11 cellular contexts compared by ENCODE assay signal in the genomic region with DNA sequence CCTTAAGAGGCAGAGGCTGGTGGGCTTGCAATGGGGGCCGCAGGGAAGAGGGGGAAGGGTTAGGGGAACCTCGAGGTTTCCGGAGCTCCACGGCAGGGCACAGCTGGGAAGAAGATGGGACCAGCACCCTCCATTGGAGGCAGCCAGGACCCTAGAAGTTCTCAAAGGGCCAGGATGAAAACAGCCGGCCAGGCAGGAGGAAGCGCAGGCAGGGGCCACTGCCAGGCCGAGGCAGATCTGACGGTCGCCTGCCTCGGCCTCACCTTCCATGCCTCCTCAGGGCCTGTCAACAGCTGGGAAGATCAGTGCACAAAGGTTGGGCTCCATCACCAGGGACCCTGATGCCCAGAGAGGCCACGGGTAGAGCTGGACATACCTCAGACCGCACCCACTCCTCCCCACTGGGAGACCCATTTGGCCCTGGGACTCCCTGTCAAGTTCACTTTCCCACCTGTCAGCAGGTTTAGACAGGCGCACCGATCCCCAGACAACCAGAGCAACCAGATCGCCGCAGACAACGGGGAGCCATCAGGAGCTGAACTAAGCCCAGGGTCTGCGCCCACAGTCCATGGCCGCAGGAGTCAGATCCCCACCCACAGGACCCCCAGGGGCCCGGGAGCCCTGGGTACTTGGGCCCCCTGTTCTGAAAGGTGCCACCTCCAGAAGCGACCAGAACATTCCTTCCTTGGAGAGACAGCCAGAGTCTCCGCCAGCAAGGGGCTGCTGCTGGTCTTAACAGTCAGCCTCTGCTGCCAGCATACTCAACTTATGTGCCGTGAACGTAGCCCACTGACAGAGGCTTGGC. TPM values are rescaled to one million over a fixed set of nuclear protein-coding genes. Genes with fewer than 3 reads are reported as not detected.
DNase-seq lines count a peak whose midpoint lies in the region; ATAC-seq, FAIRE-seq and TF ChIP-seq lines count a peak whose summit lies in the region.
"Had no signal": no experiment of that assay in that cellular context is flagged by ENCODE, and none has a peak within 500 bp of the region (broad histone marks: within the 10 kb centered on the region; RNA-seq: fewer than 3 reads in every experiment).

No MANE protein-coding gene starts in this region.

- peaks cover 0 to 2% (median 0%) of the 10 kb centered on the region in 7 donors for H3K9me3 Mint-ChIP-seq in CD4-positive, CD25-positive, alpha-beta regulatory T cell
- no peaks in the 10 kb centered on the region for H3K9me3 Mint-ChIP-seq in natural killer cell treated with Interleukin-12 subunit alpha and Interleukin-12 subunit beta and Interleukin-15 and Interleukin-18, amount 100 ng/mL, for 72 hours

- H3K4me2 ChIP-seq in Loucy (ENCODE audit: low read depth, low read length, poor library complexity, severe bottlenecking) (peak overlapping the region; percentile 93), GM12878 (ENCODE audit: control insufficient read depth, insufficient read depth) (peak overlapping the region; percentile 95)

- H4K20me1 ChIP-seq in Loucy (ENCODE audit: insufficient read depth, low read length, poor library complexity, severe bottlenecking) = peaks cover 22% of the 10 kb centered on the region
- no peaks in the 10 kb centered on the region for H4K20me1 ChIP-seq in GM12878 (ENCODE audit: control insufficient read depth, insufficient read depth)

- DNase-seq in CD4-positive, CD25-positive, alpha-beta regulatory T cell = no peak
- DNase-seq in GM12878 (ENCODE audit: low read depth, low spot score) = no peak
- no peak for DNase-seq in natural killer cell treated with Interleukin-12 subunit alpha and Interleukin-12 subunit beta and Interleukin-15 and Interleukin-18, amount 100 ng/mL, for 72 hours (ENCODE audit: low spot score)
- DNase-seq: stimulated activated CD4-positive, alpha-beta T cell treated with anti-CD3 and anti-CD28 coated beads, Interleukin-12 subunit alpha, Interleukin-12 subunit beta, amount 100 ng/mL, for 4 hours had no signal

- H3K4me3 Mint-ChIP-seq in CD4-positive, CD25-positive, alpha-beta regulatory T cell = peak overlapping the region; percentile 83 to 89 (median 86)
- H3K4me3 Mint-ChIP-seq in natural killer cell treated with Interleukin-12 subunit alpha and Interleukin-12 subunit beta and Interleukin-15 and Interleukin-18, amount 100 ng/mL, for 72 hours = peak overlapping the region; percentile 84

- POLR2A ChIA-PET in GM12878 (lab: Charles Lee) = no interaction called here

- H2AFZ ChIP-seq in Loucy (ENCODE audit: low read length) = no peak overlapping the region
- H2AFZ ChIP-seq in GM12878 (ENCODE audit: control insufficient read depth, low read depth, low read length) = no peak overlapping the region

- H3K79me2 ChIP-seq in Loucy (ENCODE audit: insufficient read depth, low read length) = peaks cover 54% of the 10 kb centered on the region
- H3K79me2 ChIP-seq in GM12878 (ENCODE audit: control insufficient read depth, insufficient read depth, low read length) = peaks cover 33% of the 10 kb centered on the region

- peak overlapping the region in 1 of 3 donors; percentile 73 for H3K27ac Mint-ChIP-seq in CD4-positive, CD25-positive, alpha-beta regulatory T cell
- H3K27ac Mint-ChIP-seq in natural killer cell treated with Interleukin-12 subunit alpha and Interleukin-12 subunit beta and Interleukin-15 and Interleukin-18, amount 100 ng/mL, for 72 hours = peak overlapping the region in 1 of 2 donors; percentile 53

- H3K9me2 ChIP-seq in Loucy (replicated peaks; ENCODE audit: low read depth, low read length) = no peaks in the 10 kb centered on the region

- no peaks in the 10 kb centered on the region for H3K9me3 ChIP-seq in CD4-positive, CD25-positive, alpha-beta regulatory T cell (ENCODE audit: control insufficient read depth in 2 of 2, low read length in 2 of 2)
- H3K9me3 ChIP-seq in Loucy (ENCODE audit: insufficient read depth, low read depth, low read length) = no peaks in the 10 kb centered on the region
- H3K9me3 ChIP-seq in GM12878 (replicated peaks; ENCODE audit: control insufficient read depth, insufficient read depth, low read length) = no peaks in the 10 kb centered on the region
- H3K9me3 ChIP-seq: thoracic aorta had no signal

- no peaks in the 10 kb centered on the region for H3F3A ChIP-seq in Loucy (ENCODE audit: low read depth)

- H3K27me3 ChIP-seq in CD4-positive, CD25-positive, alpha-beta regulatory T cell (ENCODE audit: control insufficient read depth, insufficient read depth, low read length) = no peaks in the 10 kb centered on the region
- H3K27me3 ChIP-seq in Loucy (ENCODE audit: insufficient read depth, low read length, poor library complexity, severe bottlenecking) (no peaks in the 10 kb centered on the region), GM12878 (replicated peaks in 1 of 2; ENCODE audit: control insufficient read depth in 2 of 2, insufficient read depth in 2 of 2, low read length in 1 of 2) (no peaks in the 10 kb centered on the region)

- CTCF ChIA-PET in GM12878 (lab: Yijun Ruan, JAX) = interaction anchor here (2.0 kb wide), 1 partner anchor 16 kb away, joined by 6 read pairs; no protein-coding TSS in a partner anchor

- no peaks in the 10 kb centered on the region for H3K27me3 Mint-ChIP-seq in CD4-positive, CD25-positive, alpha-beta regulatory T cell
- no peaks in the 10 kb centered on the region for H3K27me3 Mint-ChIP-seq in natural killer cell treated with Interleukin-12 subunit alpha and Interleukin-12 subunit beta and Interleukin-15 and Interleukin-18, amount 100 ng/mL, for 72 hours

- no TSS peak for BruUV-seq in GM12878 (replicated peaks; lab: Mats Ljungman, UMichigan)

- H3K27ac ChIP-seq in CD4-positive, CD25-positive, alpha-beta regulatory T cell (ENCODE audit: insufficient read depth, low read length, poor library complexity, severe bottlenecking) = no peak overlapping the region
- H3K27ac ChIP-seq in GM12878 (ENCODE audit: control insufficient read depth, insufficient read depth) = no peak overlapping the region
- H3K27ac ChIP-seq: thoracic aorta had no signal

- no peaks in the 10 kb centered on the region for H3K36me3 ChIP-seq in CD4-positive, CD25-positive, alpha-beta regulatory T cell (ENCODE audit: control insufficient read depth, insufficient read depth, low read length)
- H3K36me3 ChIP-seq in Loucy (ENCODE audit: insufficient read depth, low read length) (no peaks in the 10 kb centered on the region; the same call in 1 of the 2 replicates), GM12878 (ENCODE audit: control insufficient read depth in 2 of 2, insufficient read depth in 2 of 2, low read length in 1 of 2) (peaks cover 0 to 7% of the 10 kb centered on the region in 2 experiments; a peak in 2 of 4 replicates)
- H3K36me3 ChIP-seq: thoracic aorta had no signal

- no peak for TF ChIP-seq EP300 in GM12878 (IDR thresholded peaks at IDR 0.05; ENCODE audit: borderline replicate concordance in 1 of 2, control insufficient read depth in 1 of 2, low read depth in 2 of 2, low read length in 2 of 2)

- no peaks in the 10 kb centered on the region for H3K36me3 Mint-ChIP-seq in CD4-positive, CD25-positive, alpha-beta regulatory T cell
- H3K36me3 Mint-ChIP-seq in natural killer cell treated with Interleukin-12 subunit alpha and Interleukin-12 subunit beta and Interleukin-15 and Interleukin-18, amount 100 ng/mL, for 72 hours = no peaks in the 10 kb centered on the region

- ATAC-seq in CD4-positive, CD25-positive, alpha-beta regulatory T cell (ENCODE audit: low read depth in 2 of 2) = no peak
- no peak for ATAC-seq in GM12878
- no peak for ATAC-seq in natural killer cell treated with Interleukin-12 subunit alpha and Interleukin-12 subunit beta and Interleukin-15 and Interleukin-18, amount 100 ng/mL, for 72 hours
- ATAC-seq in GM18907 (IDR thresholded peaks at IDR 0.05; ENCODE audit: unreplicated experiment) = no peak
- no peak for ATAC-seq in GM19397 (IDR thresholded peaks at IDR 0.05; ENCODE audit: unreplicated experiment)
- ATAC-seq in HG02884 (IDR thresholded peaks at IDR 0.05; ENCODE audit: unreplicated experiment) = no peak
- ATAC-seq in HG03025 (IDR thresholded peaks at IDR 0.05; ENCODE audit: low FRiP score, unreplicated experiment) = no peak
- ATAC-seq: Panc1 had no signal

- H3K4me3 ChIP-seq in CD4-positive, CD25-positive, alpha-beta regulatory T cell (ENCODE audit: low read depth, low read length) = no peak overlapping the region
- H3K4me3 ChIP-seq in Loucy (ENCODE audit: low read length, poor library complexity, severe bottlenecking) (peak overlapping the region; percentile 74), GM12878 (peak overlapping the region; percentile 78; the same call in 1 of the 2 replicates)
- H3K4me3 ChIP-seq: thoracic aorta had no signal

- TF ChIP-seq CTCF in Loucy (conservative IDR thresholded peaks at IDR 0.05; ENCODE audit: low read length) = no peak
- TF ChIP-seq CTCF in GM12878 (IDR thresholded peaks at IDR 0.05 in 2 of 3, conservative IDR thresholded peaks at IDR 0.05 in 1 of 3; ENCODE audit: control insufficient read depth in 2 of 3, extremely low read depth in 1 of 3, insufficient read depth in 1 of 3, low read depth in 3 of 3, low read length in 3 of 3) = no peak

- intact Hi-C loops in GM12878 (cut with micrococcal nuclease; ENCODE audit: unreplicated experiment) = loop anchor here (10.0 kb wide), 1 partner anchor 65 kb away; no protein-coding TSS in a partner anchor

- in situ Hi-C loops in GM12878 (cut with MboI) = no loop called here

- SMC1A ChIA-PET in GM12878 (lab: Charles Lee; ENCODE audit: uncharacterized antibody, unreplicated experiment) = interaction anchor here (0.9 kb wide), 1 partner anchor 16 kb away, joined by 3 read pairs; no protein-coding TSS in a partner anchor

- peak overlapping the region; percentile 84 for H3K9ac ChIP-seq in Loucy (ENCODE audit: low read depth, low read length, poor library complexity, severe bottlenecking)
- no peak overlapping the region; the same call in 1 of the 2 replicates for H3K9ac ChIP-seq in GM12878 (ENCODE audit: control insufficient read depth, insufficient read depth, low read length)

- H3K4me1 ChIP-seq in CD4-positive, CD25-positive, alpha-beta regulatory T cell (ENCODE audit: control insufficient read depth, insufficient read depth, low read length, poor library complexity, severe bottlenecking) = peaks cover 20% of the 10 kb centered on the region
- H3K4me1 ChIP-seq in Loucy (ENCODE audit: insufficient read depth, low read length, poor library complexity, severe bottlenecking) = peaks cover 30% of the 10 kb centered on the region
- peaks cover 12% of the 10 kb centered on the region for H3K4me1 ChIP-seq in GM12878 (ENCODE audit: control insufficient read depth, insufficient read depth, low read length)

- WGBS in GM12878 (ENCODE audit: insufficient coverage, insufficient replicate concordance, low lambda C conversion rate, missing lambda C conversion rate) = 93% methylated on average over 24 of the region's 24 CpGs

- RAD21 ChIA-PET in GM12878 (lab: Charles Lee; ENCODE audit: unreplicated experiment) = no interaction called here

- TF ChIP-seq POLR2A in GM12878 (IDR thresholded peaks at IDR 0.05; ENCODE audit: low read depth, low read length) = no peak

- peaks cover 0 to 25% (median 7%) of the 10 kb centered on the region in 4 donors for H3K4me1 Mint-ChIP-seq in CD4-positive, CD25-positive, alpha-beta regulatory T cell
- peaks cover 6 to 11% of the 10 kb centered on the region in 2 donors for H3K4me1 Mint-ChIP-seq in natural killer cell treated with Interleukin-12 subunit alpha and Interleukin-12 subunit beta and Interleukin-15 and Interleukin-18, amount 100 ng/mL, for 72 hours (ENCODE audit: low read depth in 2 of 2)

- TF ChIP-seq RAD21 in GM12878 (IDR thresholded peaks at IDR 0.05; ENCODE audit: insufficient read depth, low read depth, low read length) = no peak

- FAIRE-seq in GM12878 (lab: Jason Lieb, UNC) = no peak

RNA-seq across cellular contexts. Expression of a gene that starts 2.2 kb away (rescaled TPM):
- 10.8 TPM for total RNA-seq in CD4-positive, CD25-positive, alpha-beta regulatory T cell
- 1 to 10 TPM; 4.7 to 6.8 (median 5.0) TPM for polyA plus RNA-seq in CD4-positive, CD25-positive, alpha-beta regulatory T cell
- 66.8 and 69.0 TPM in 2 replicates for total RNA-seq in GM12878 (2013; cell fraction: nucleolus; rRNA removed)
- 14.7 and 18.4 TPM in 2 replicates for total RNA-seq in GM12878 (2014; rRNA removed)
- 5.5 and 6.1 TPM in 2 replicates for total RNA-seq in GM12878 (2014; rRNA removed; fragmentation: Illumina TruSeq; extraction: Trizol)
- total RNA-seq in GM12878 (2021) = 43.8 and 49.7 TPM in 2 replicates
- 3.7 TPM for polyA plus RNA-seq in GM12878 (2011; ENCODE audit: low read depth)
- polyA plus RNA-seq in GM12878 (2011; rRNA removed) = 1.9 and 5.6 TPM in 2 replicates
- polyA plus RNA-seq in GM12878 (2011; cell fraction: cytosol; rRNA removed) = 10.4 and 16.7 TPM in 2 replicates
- polyA plus RNA-seq in GM12878 (2011; cell fraction: nucleus; rRNA removed) = 36.7 and 53.6 TPM in 2 replicates
- 12.3 and 13.1 TPM in 2 replicates for polyA plus RNA-seq in GM12878 (2012)
- polyA plus RNA-seq in GM12878 (2014; fragmentation: Illumina TruSeq; extraction: Trizol) = 1.6 and 3.5 TPM in 2 replicates
- 1 to 10 TPM in 1 of 2 experiments, under 1 TPM in 1; 0.42 to 1.5 TPM for polyA plus RNA-seq in GM12878 (2014; fragmentation: Nextera tagmentation; extraction: Ambion mirVana)
- 23.8 and 29.8 TPM in 2 replicates for polyA plus RNA-seq in GM12878 (2014; rRNA removed)
- 10 to 100 TPM; 40.3 to 42.0 TPM for polyA plus RNA-seq in GM12878 (2016; fragmentation: Nextera tagmentation; extraction: Ambion mirVana)
- polyA minus RNA-seq in GM12878 (2011; rRNA and poly(A)+ RNA removed) = 16.2 and 21.9 TPM in 2 replicates
- polyA minus RNA-seq in GM12878 (2011; cell fraction: cytosol; rRNA and poly(A)+ RNA removed) = 9.0 and 10.3 TPM in 2 replicates
- polyA minus RNA-seq in GM12878 (2011; cell fraction: nucleus; rRNA and poly(A)+ RNA removed) = 12.1 and 17.7 TPM in 2 replicates
- total RNA-seq in natural killer cell treated with Interleukin-12 subunit alpha and Interleukin-12 subunit beta and Interleukin-15 and Interleukin-18, amount 100 ng/mL, for 72 hours = 100 to 1,000 TPM in 1 of 2 donors, 10 to 100 TPM in 1; 23.3 to 110 TPM
